In genomic region chr2:212193066-212193465, GRCh38 we compare ENCODE assay signal across 26 cellular contexts.
"Had no signal": no experiment of that assay in that cellular context is flagged by ENCODE, and none has a peak within 500 bp of the region (broad histone marks: within the 10 kb centered on the region; RNA-seq: fewer than 3 reads in every experiment).

No MANE protein-coding gene starts in this region.

- H3K9me3 Mint-ChIP-seq: activated B cell treated with CpG ODN at 0.5 μM for 24 hours; activated naive CD4-positive, alpha-beta T cell treated with anti-CD3 and anti-CD28 coated beads, Interleukin-2, amount 50 U/mL, for 72 hours; activated T-cell treated with anti-CD3 and anti-CD28 coated beads, Interleukin-2, amount 50 U/mL, for 24 hours; activated T-helper 17 cell treated with anti-CD3 and anti-CD28 coated beads, Interleukin-2, amount 50 U/mL, for 72 hours; brain; stimulated activated naive CD8-positive, alpha-beta T cell treated with anti-CD3 and anti-CD28 coated beads, Interleukin-15, amount 100 ng/mL, for 72 hours had no signal

- H3K27me3 ChIP-seq: tibial artery had no signal

- H3K9me3 ChIP-seq: tibial artery had no signal

- ATAC-seq: activated CD4-positive, alpha-beta T cell treated with anti-CD3 and anti-CD28 coated beads for 36 hours; activated naive CD4-positive, alpha-beta T cell treated with anti-CD3 and anti-CD28 coated beads, Interleukin-2, amount 50 U/mL, for 72 hours; activated T-helper 17 cell treated with anti-CD3 and anti-CD28 coated beads, Interleukin-2, amount 50 U/mL, for 72 hours; esophagus mucosa; left lobe of liver; sciatic nerve; stimulated activated effector memory CD8-positive, alpha-beta T cell treated with anti-CD3 and anti-CD28 coated beads, Interleukin-12 subunit alpha, Interleukin-12 subunit beta, amount 100 ng/mL, for 72 hours; stimulated activated naive CD8-positive, alpha-beta T cell treated with anti-CD3 and anti-CD28 coated beads, Interleukin-15, amount 100 ng/mL, for 72 hours had no signal

- H3K27me3 Mint-ChIP-seq: activated B cell treated with CpG ODN at 0.5 μM for 24 hours; activated CD4-positive, alpha-beta T cell treated with anti-CD3 and anti-CD28 coated beads for 36 hours; activated T-cell treated with anti-CD3 and anti-CD28 coated beads, Interleukin-2, amount 50 U/mL, for 24 hours; activated T-helper 17 cell treated with anti-CD3 and anti-CD28 coated beads, Interleukin-2, amount 50 U/mL, for 72 hours; naive B cell; stimulated activated naive CD8-positive, alpha-beta T cell treated with anti-CD3 and anti-CD28 coated beads, Interleukin-15, amount 100 ng/mL, for 72 hours had no signal

- H3K27ac ChIP-seq: tibial artery had no signal

- H3K36me3 Mint-ChIP-seq: activated naive CD4-positive, alpha-beta T cell treated with anti-CD3 and anti-CD28 coated beads, Interleukin-2, amount 50 U/mL, for 72 hours; brain; immature natural killer cell; naive B cell; stimulated activated effector memory CD8-positive, alpha-beta T cell treated with anti-CD3 and anti-CD28 coated beads, Interleukin-12 subunit alpha, Interleukin-12 subunit beta, amount 100 ng/mL, for 72 hours had no signal

- H3K4me3 Mint-ChIP-seq: activated B cell treated with CpG ODN at 0.5 μM for 24 hours; activated CD4-positive, alpha-beta T cell treated with anti-CD3 and anti-CD28 coated beads for 36 hours; activated T-cell treated with anti-CD3 and anti-CD28 coated beads, Interleukin-2, amount 50 U/mL, for 24 hours; activated T-helper 17 cell treated with anti-CD3 and anti-CD28 coated beads, Interleukin-2, amount 50 U/mL, for 72 hours; brain; immature natural killer cell; naive B cell; neural crest cell; stimulated activated effector memory CD8-positive, alpha-beta T cell treated with anti-CD3 and anti-CD28 coated beads, Interleukin-12 subunit alpha, Interleukin-12 subunit beta, amount 100 ng/mL, for 72 hours; stimulated activated naive CD8-positive, alpha-beta T cell treated with anti-CD3 and anti-CD28 coated beads, Interleukin-15, amount 100 ng/mL, for 72 hours had no signal

- H3K4me1 ChIP-seq: tibial artery had no signal

- H3K4me3 ChIP-seq: lung, tibial artery had no signal

- DNase-seq: activated B cell treated with CpG ODN at 0.5 μM for 24 hours; activated CD4-positive, alpha-beta T cell treated with anti-CD3 and anti-CD28 coated beads for 36 hours; activated CD4-positive, alpha-beta T cell treated with anti-CD3 and anti-CD28 coated beads, Interleukin-2, amount 50 U/mL, for 4 hours; activated CD8-positive, alpha-beta memory T cell treated with anti-CD3 and anti-CD28 coated beads for 24 hours; activated CD8-positive, alpha-beta memory T cell treated with anti-CD3 and anti-CD28 coated beads, Interleukin-2, amount 50 U/mL, for 4 hours; activated T-cell treated with anti-CD3 and anti-CD28 coated beads, Interleukin-2, amount 50 U/mL, for 24 hours; aorta; dermis blood vessel endothelial cell; effector memory CD4-positive, alpha-beta T cell; foreskin melanocyte; immature natural killer cell; naive B cell; occipital lobe; small intestine; stimulated activated CD4-positive, alpha-beta T cell treated with anti-CD3 and anti-CD28 coated beads, Interleukin-2, amount 100 ng/mL, for 24 hours; stimulated activated naive CD8-positive, alpha-beta T cell treated with anti-CD3 and anti-CD28 coated beads, Interleukin-15, amount 100 ng/mL, for 72 hours; tibial artery had no signal

- H3K27ac Mint-ChIP-seq: activated B cell treated with CpG ODN at 0.5 μM for 24 hours; activated CD4-positive, alpha-beta T cell treated with anti-CD3 and anti-CD28 coated beads for 36 hours; activated naive CD4-positive, alpha-beta T cell treated with anti-CD3 and anti-CD28 coated beads, Interleukin-2, amount 50 U/mL, for 72 hours; activated T-cell treated with anti-CD3 and anti-CD28 coated beads, Interleukin-2, amount 50 U/mL, for 24 hours; activated T-helper 17 cell treated with anti-CD3 and anti-CD28 coated beads, Interleukin-2, amount 50 U/mL, for 72 hours; immature natural killer cell; naive B cell; stimulated activated effector memory CD8-positive, alpha-beta T cell treated with anti-CD3 and anti-CD28 coated beads, Interleukin-12 subunit alpha, Interleukin-12 subunit beta, amount 100 ng/mL, for 72 hours; stimulated activated naive CD8-positive, alpha-beta T cell treated with anti-CD3 and anti-CD28 coated beads, Interleukin-15, amount 100 ng/mL, for 72 hours had no signal

- H3K4me1 Mint-ChIP-seq: activated B cell treated with CpG ODN at 0.5 μM for 24 hours; activated CD4-positive, alpha-beta T cell treated with anti-CD3 and anti-CD28 coated beads for 36 hours; activated T-helper 17 cell treated with anti-CD3 and anti-CD28 coated beads, Interleukin-2, amount 50 U/mL, for 72 hours; immature natural killer cell; naive B cell; stimulated activated effector memory CD8-positive, alpha-beta T cell treated with anti-CD3 and anti-CD28 coated beads, Interleukin-12 subunit alpha, Interleukin-12 subunit beta, amount 100 ng/mL, for 72 hours; stimulated activated naive CD8-positive, alpha-beta T cell treated with anti-CD3 and anti-CD28 coated beads, Interleukin-15, amount 100 ng/mL, for 72 hours had no signal

- H3K36me3 ChIP-seq: tibial artery had no signal
